ENCODE assay signal across 8 cellular contexts in the genomic region with DNA sequence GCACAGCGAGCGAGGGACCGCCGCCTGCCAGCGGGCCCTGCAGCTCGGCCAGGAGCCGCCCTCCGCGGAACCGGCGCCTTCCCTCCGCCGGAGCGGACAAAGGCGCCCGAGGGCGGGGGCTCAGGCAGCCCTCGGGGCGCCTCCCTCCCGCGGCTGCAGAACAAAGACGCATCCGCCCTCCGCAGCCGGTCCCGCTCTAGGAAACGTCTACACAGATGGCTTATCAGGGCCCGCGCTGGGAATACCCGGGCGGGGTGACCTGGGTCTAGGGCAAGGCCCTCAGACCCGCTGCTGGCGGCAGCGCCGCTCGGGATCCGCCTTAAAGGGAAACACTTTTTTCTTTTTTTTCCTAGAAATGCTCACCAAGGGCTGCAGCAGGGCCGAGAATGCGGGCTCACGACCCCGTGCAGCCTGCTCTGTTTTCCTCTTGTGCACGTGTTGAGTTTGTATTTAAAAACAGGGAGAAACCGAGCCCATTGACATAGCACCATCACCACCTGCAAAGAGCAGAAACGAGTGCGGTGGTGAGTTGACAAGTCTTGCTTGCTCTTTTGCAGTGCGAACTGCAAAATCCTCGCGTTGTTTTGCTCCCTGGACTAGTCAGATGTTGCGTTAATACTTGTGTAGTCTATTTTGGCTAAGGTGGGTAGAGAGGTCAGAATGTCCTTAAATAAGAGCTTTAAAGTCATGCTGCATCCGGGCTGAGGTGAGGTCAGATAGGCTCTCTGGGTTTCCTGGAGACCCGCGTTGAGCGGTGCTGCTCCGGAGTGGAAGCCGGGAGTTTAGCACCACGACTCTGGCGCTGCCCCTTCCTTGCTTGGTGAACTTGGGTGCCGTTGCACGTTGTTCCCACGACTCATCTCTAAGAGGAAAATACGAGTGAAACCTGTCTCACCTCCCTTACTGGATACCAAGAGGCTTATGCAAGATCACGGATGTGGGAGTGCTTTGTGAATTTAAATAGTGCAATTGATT. TPM values are rescaled to one million over a fixed set of nuclear protein-coding genes. Genes with fewer than 3 reads are reported as not detected.
DNase-seq lines count a peak whose midpoint lies in the region; ATAC-seq, FAIRE-seq and TF ChIP-seq lines count a peak whose summit lies in the region.

No MANE protein-coding gene starts in this region.

- TF ChIP-seq CTCF in WERI-Rb-1 (IDR thresholded peaks at IDR 0.05; ENCODE audit: low read depth, low read length) = no peak
- TF ChIP-seq CTCF in kidney (IDR thresholded peaks at IDR 0.05; ENCODE audit: borderline replicate concordance, extremely low read depth, insufficient read depth) = no peak

- ATAC-seq in GM18505 (IDR thresholded peaks at IDR 0.05; ENCODE audit: unreplicated experiment) (peak; percentile 25), HG02798 (IDR thresholded peaks at IDR 0.05; ENCODE audit: poor library complexity, unreplicated experiment) (peak; percentile 29)

- no peaks in the 10 kb centered on the region for H3K36me3 ChIP-seq in WERI-Rb-1
- no peaks in the 10 kb centered on the region for H3K36me3 ChIP-seq in kidney (ENCODE audit: control insufficient read depth in 1 of 2, insufficient read depth in 2 of 2, low read length in 2 of 2)

- H3K27ac ChIP-seq in WERI-Rb-1 (peak overlapping the region; percentile 94), kidney (ENCODE audit: low read depth in 2 of 2, low read length in 2 of 2) (peak overlapping the region; percentile 76 to 78)

- H3K9me3 ChIP-seq in WERI-Rb-1 (ENCODE audit: severe bottlenecking) (no peaks in the 10 kb centered on the region), kidney (ENCODE audit: control insufficient read depth in 1 of 2, low read length in 2 of 2) (no peaks in the 10 kb centered on the region)

- intact Hi-C loops in kidney (cut with DNase I) = no loop called here

- H3K4me3 ChIP-seq in WERI-Rb-1 (ENCODE audit: low read depth, low read length) = peak overlapping the region; percentile 53
- H3K4me3 ChIP-seq in kidney (ENCODE audit: low read length in 2 of 2) = peak overlapping the region; percentile 68 to 80

- TF ChIP-seq POLR2A in GM18505 (IDR thresholded peaks at IDR 0.05; ENCODE audit: borderline replicate concordance, extremely low read depth, insufficient read depth, insufficient read length) = no peak

- no peak for FAIRE-seq in kidney (lab: Jason Lieb, UNC)

- no peaks in the 10 kb centered on the region for H3K27me3 ChIP-seq in WERI-Rb-1 (ENCODE audit: insufficient read depth, low read depth, severe bottlenecking)

- peak; percentile 69 for DNase-seq in NCI-H1417 treated with DMSO at 0.1 percent for 48 hours (lab: John Stamatoyannopoulos, UW)
- peak; percentile 80 for DNase-seq in WERI-Rb-1
- DNase-seq in central memory CD4-positive, alpha-beta T cell = peak; percentile 61
- DNase-seq in kidney = peak; percentile 93
- DNase-seq in stimulated activated CD4-positive, alpha-beta T cell treated with anti-CD3 and anti-CD28 coated beads, Interleukin-15, amount 100 ng/mL, for 24 hours = peak; percentile 71
- DNase-seq in NCI-H446 treated with DMSO at 0.1 percent for 48 hours (lab: John Stamatoyannopoulos, UW) = no peak

- H3K4me1 ChIP-seq in kidney (ENCODE audit: control insufficient read depth in 1 of 2, insufficient read depth in 1 of 2, low read depth in 1 of 2, low read length in 2 of 2) = peaks cover 8 to 14% of the 10 kb centered on the region in 2 donors

- H3K9ac ChIP-seq in kidney (ENCODE audit: low read length in 2 of 2) = peak overlapping the region in 1 of 2 donors; percentile 53

RNA-seq across cellular contexts. Expression of gene RPS6KA2, which starts 1.1 kb away (rescaled TPM):
- 61.2 TPM for total RNA-seq in kidney
- polyA plus RNA-seq in kidney (ENCODE audit: insufficient read depth, low read depth, low replicate concordance) = 12.3 TPM

RNA-seq across cellular contexts. Expression of gene RAMACL, which starts 41.7 kb away (rescaled TPM):
- 1.9 TPM for total RNA-seq in kidney
- polyA plus RNA-seq in kidney (ENCODE audit: insufficient read depth, low read depth, low replicate concordance) = not detected
